ENCODE assay signal across 28 cellular contexts in the genomic region with DNA sequence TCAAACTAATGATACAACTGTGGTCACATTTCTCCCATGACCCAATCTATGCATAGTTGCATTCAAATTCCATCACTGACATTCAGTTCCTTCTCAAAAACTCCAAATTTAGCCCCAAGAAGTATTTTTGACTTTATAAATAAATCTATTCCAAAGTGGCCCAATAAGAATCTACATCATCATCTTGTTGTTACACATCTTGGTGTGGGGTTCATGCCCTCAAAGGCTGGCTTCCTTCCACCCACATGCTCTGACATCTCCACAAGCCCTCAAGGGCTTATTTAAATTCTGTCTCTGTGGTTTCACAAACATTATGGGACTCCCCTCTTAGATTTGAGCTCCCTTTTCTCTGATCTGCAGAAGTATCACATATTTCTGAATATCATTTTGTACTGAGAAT.
"Had no signal": no experiment of that assay in that cellular context is flagged by ENCODE, and none has a peak within 500 bp of the region (broad histone marks: within the 10 kb centered on the region; RNA-seq: fewer than 3 reads in every experiment).

No MANE protein-coding gene starts in this region.

- H3K36me3 ChIP-seq: brain microvascular endothelial cell, left ventricle myocardium inferior, ovary, prostate gland, upper lobe of left lung had no signal

- DNase-seq: activated B cell treated with CpG ODN at 0.5 μM for 24 hours; activated CD4-positive, alpha-beta T cell treated with anti-CD3 and anti-CD28 coated beads for 36 hours; activated CD4-positive, alpha-beta T cell treated with anti-CD3 and anti-CD28 coated beads, Interleukin-2, amount 50 U/mL, for 4 hours; activated CD8-positive, alpha-beta memory T cell treated with anti-CD3 and anti-CD28 coated beads for 24 hours; activated CD8-positive, alpha-beta memory T cell treated with anti-CD3 and anti-CD28 coated beads, Interleukin-2, amount 50 U/mL, for 4 hours; activated naive CD4-positive, alpha-beta T cell treated with Interleukin-2 at 50 U/mL for 16 hours; activated naive CD8-positive, alpha-beta T cell treated with anti-CD3 and anti-CD28 coated beads, Interleukin-2, amount 10 ng/mL, durations not matched to agents 7 days and 5 days; activated T-cell treated with anti-CD3 and anti-CD28 coated beads, Interleukin-2, amount 50 U/mL, for 4 hours; brain microvascular endothelial cell; cortex of kidney; endodermal cell; glutamatergic neuron; immature natural killer cell; left ventricle myocardium inferior; midbrain; natural killer cell; ovary; right cardiac atrium; stimulated activated CD4-positive, alpha-beta T cell treated with anti-CD3 and anti-CD28 coated beads, Interleukin-12 subunit alpha, Interleukin-12 subunit beta, amount 100 ng/mL, for 4 hours; stimulated activated CD4-positive, alpha-beta T cell treated with anti-CD3 and anti-CD28 coated beads, Interleukin-4, amount 100 ng/mL, for 4 hours; stimulated activated naive CD8-positive, alpha-beta T cell treated with anti-CD3 and anti-CD28 coated beads, Interleukin-15, Interleukin-2, amounts not matched to agents 100 U/mL and 50 U/mL, for 24 hours; SW 1271; T-helper 17 cell; upper lobe of left lung had no signal

- ATAC-seq: activated CD4-positive, alpha-beta T cell treated with anti-CD3 and anti-CD28 coated beads for 36 hours; activated T-cell treated with anti-CD3 and anti-CD28 coated beads, Interleukin-2, amount 50 U/mL, for 4 hours; natural killer cell; right cardiac atrium; stimulated activated naive CD8-positive, alpha-beta T cell treated with anti-CD3 and anti-CD28 coated beads, Interleukin-15, Interleukin-2, amounts not matched to agents 100 U/mL and 50 U/mL, for 24 hours; T-helper 17 cell had no signal

- H3K27me3 ChIP-seq: brain microvascular endothelial cell, hepatocyte, ovary, upper lobe of left lung had no signal

- H2AFZ ChIP-seq: hepatocyte had no signal

- H3K4me3 ChIP-seq: hepatocyte, left ventricle myocardium inferior, ovary, prostate gland, upper lobe of left lung had no signal

- H3K27me3 Mint-ChIP-seq: activated B cell treated with CpG ODN at 0.5 μM for 24 hours; activated CD4-positive, alpha-beta T cell treated with anti-CD3 and anti-CD28 coated beads for 36 hours; activated naive CD8-positive, alpha-beta T cell treated with anti-CD3 and anti-CD28 coated beads, Interleukin-2, amount 10 ng/mL, durations not matched to agents 7 days and 5 days; T-helper 17 cell had no signal

- H3K9me3 Mint-ChIP-seq: endodermal cell had no signal

- H3K9me3 ChIP-seq: left ventricle myocardium inferior, ovary, prostate gland, upper lobe of left lung had no signal

- H3K4me1 Mint-ChIP-seq: activated B cell treated with CpG ODN at 0.5 μM for 24 hours; activated CD4-positive, alpha-beta T cell treated with anti-CD3 and anti-CD28 coated beads for 36 hours; activated naive CD8-positive, alpha-beta T cell treated with anti-CD3 and anti-CD28 coated beads, Interleukin-2, amount 10 ng/mL, durations not matched to agents 7 days and 5 days; immature natural killer cell; natural killer cell; T-helper 17 cell had no signal

- H3K4me3 Mint-ChIP-seq: activated B cell treated with CpG ODN at 0.5 μM for 24 hours; activated CD4-positive, alpha-beta T cell treated with anti-CD3 and anti-CD28 coated beads for 36 hours; activated naive CD8-positive, alpha-beta T cell treated with anti-CD3 and anti-CD28 coated beads, Interleukin-2, amount 10 ng/mL, durations not matched to agents 7 days and 5 days; activated T-cell treated with anti-CD3 and anti-CD28 coated beads, Interleukin-2, amount 50 U/mL, for 4 hours; endodermal cell; immature natural killer cell; natural killer cell; T-helper 17 cell had no signal

- H3K4me2 ChIP-seq: hepatocyte had no signal

- H3K4me1 ChIP-seq: left ventricle myocardium inferior, prostate gland, upper lobe of left lung had no signal

- H3K36me3 Mint-ChIP-seq: activated naive CD8-positive, alpha-beta T cell treated with anti-CD3 and anti-CD28 coated beads, Interleukin-2, amount 10 ng/mL, durations not matched to agents 7 days and 5 days; immature natural killer cell; natural killer cell had no signal

- H3K27ac ChIP-seq: brain microvascular endothelial cell, epithelial cell of prostate, hepatocyte, left ventricle myocardium inferior, ovary, prostate gland, upper lobe of left lung had no signal

- H3K27ac Mint-ChIP-seq: activated B cell treated with CpG ODN at 0.5 μM for 24 hours; activated CD4-positive, alpha-beta T cell treated with anti-CD3 and anti-CD28 coated beads for 36 hours; activated naive CD8-positive, alpha-beta T cell treated with anti-CD3 and anti-CD28 coated beads, Interleukin-2, amount 10 ng/mL, durations not matched to agents 7 days and 5 days; activated T-helper 2 cell treated with anti-CD3 and anti-CD28 coated beads, Interferon-gamma antibody, Interleukin-2, Interleukin-4, amounts not matched to agents 10 μg/mL and 5 μg/mL and 100 μg/mL, durations not matched to agents 14 hours and 24 hours and 36 hours; endodermal cell; immature natural killer cell; natural killer cell; T-helper 17 cell had no signal
